In genomic region chr2:39870871-39871270, GRCh38 we compare ENCODE assay signal across 18 cellular contexts.
"Had no signal": no experiment of that assay in that cellular context is flagged by ENCODE, and none has a peak within 500 bp of the region (broad histone marks: within the 10 kb centered on the region; RNA-seq: fewer than 3 reads in every experiment).

No MANE protein-coding gene starts in this region.

- H3K4me3 ChIP-seq: hepatocyte had no signal

- H3K4me1 Mint-ChIP-seq: activated CD8-positive, alpha-beta memory T cell treated with anti-CD3 and anti-CD28 coated beads, Interleukin-2, amount 10 ng/mL, durations not matched to agents 7 days and 5 days; mesothelial cell of epicardium; naive B cell; T-helper 17 cell had no signal

- H3K4me3 Mint-ChIP-seq: activated CD8-positive, alpha-beta memory T cell treated with anti-CD3 and anti-CD28 coated beads, Interleukin-2, amount 10 ng/mL, durations not matched to agents 7 days and 5 days; activated naive CD8-positive, alpha-beta T cell; activated T-cell treated with anti-CD3 and anti-CD28 coated beads, Interleukin-2, amount 50 U/mL, for 4 hours; mesothelial cell of epicardium; naive B cell; T-helper 17 cell; type B pancreatic cell had no signal

- H3K27ac Mint-ChIP-seq: activated CD8-positive, alpha-beta memory T cell treated with anti-CD3 and anti-CD28 coated beads, Interleukin-2, amount 10 ng/mL, durations not matched to agents 7 days and 5 days; activated naive CD8-positive, alpha-beta T cell; mesothelial cell of epicardium; naive B cell; progenitor cell of endocrine pancreas; T-helper 17 cell; type B pancreatic cell had no signal

- H3K79me2 ChIP-seq: hepatocyte had no signal

- H3K9me3 ChIP-seq: neutrophil had no signal

- H3K36me3 ChIP-seq: neutrophil had no signal

- H3K27me3 ChIP-seq: hepatocyte, neutrophil had no signal

- DNase-seq: activated CD4-positive, alpha-beta T cell treated with anti-CD3 and anti-CD28 coated beads, Interleukin-2, amount 50 U/mL, for 48 hours; activated CD8-positive, alpha-beta memory T cell treated with anti-CD3 and anti-CD28 coated beads, Interleukin-2, amount 10 ng/mL, durations not matched to agents 7 days and 5 days; activated effector memory CD4-positive, alpha-beta T cell treated with anti-CD3 and anti-CD28 coated beads, Interleukin-2, amount 50 U/mL, for 16 hours; activated T-cell treated with anti-CD3 and anti-CD28 coated beads, Interleukin-2, amount 50 U/mL, for 4 hours; cortex of kidney; effector memory CD4-positive, alpha-beta T cell; kidney glomerular epithelial cell; naive B cell; right cardiac atrium; stimulated activated naive CD4-positive, alpha-beta T cell treated with Interleukin-2 at 50 U/mL for 16 hours; T-helper 17 cell had no signal

- H3K27ac ChIP-seq: hepatocyte, neutrophil had no signal

- H3K36me3 Mint-ChIP-seq: activated CD8-positive, alpha-beta memory T cell treated with anti-CD3 and anti-CD28 coated beads, Interleukin-2, amount 10 ng/mL, durations not matched to agents 7 days and 5 days; activated naive CD8-positive, alpha-beta T cell; mesothelial cell of epicardium; naive B cell; type B pancreatic cell had no signal

- H3K9me3 Mint-ChIP-seq: activated T-cell treated with anti-CD3 and anti-CD28 coated beads, Interleukin-2, amount 50 U/mL, for 4 hours; mesothelial cell of epicardium; naive B cell; type B pancreatic cell had no signal

- ATAC-seq: activated CD4-positive, CD25-positive, alpha-beta regulatory T cell treated with anti-CD3 and anti-CD28 coated beads, Interleukin-2, amount 50 U/mL, for 24 hours; activated CD8-positive, alpha-beta memory T cell treated with anti-CD3 and anti-CD28 coated beads, Interleukin-2, amount 10 ng/mL, durations not matched to agents 7 days and 5 days; activated T-cell treated with anti-CD3 and anti-CD28 coated beads, Interleukin-2, amount 50 U/mL, for 4 hours; right cardiac atrium; T-helper 17 cell had no signal

- H3K27me3 Mint-ChIP-seq: activated CD8-positive, alpha-beta memory T cell treated with anti-CD3 and anti-CD28 coated beads, Interleukin-2, amount 10 ng/mL, durations not matched to agents 7 days and 5 days; naive B cell had no signal

- H2AFZ ChIP-seq: hepatocyte had no signal

- H3K4me2 ChIP-seq: hepatocyte had no signal
